Comparison of ENCODE assay signal across 1 cellular context in the genomic region with DNA sequence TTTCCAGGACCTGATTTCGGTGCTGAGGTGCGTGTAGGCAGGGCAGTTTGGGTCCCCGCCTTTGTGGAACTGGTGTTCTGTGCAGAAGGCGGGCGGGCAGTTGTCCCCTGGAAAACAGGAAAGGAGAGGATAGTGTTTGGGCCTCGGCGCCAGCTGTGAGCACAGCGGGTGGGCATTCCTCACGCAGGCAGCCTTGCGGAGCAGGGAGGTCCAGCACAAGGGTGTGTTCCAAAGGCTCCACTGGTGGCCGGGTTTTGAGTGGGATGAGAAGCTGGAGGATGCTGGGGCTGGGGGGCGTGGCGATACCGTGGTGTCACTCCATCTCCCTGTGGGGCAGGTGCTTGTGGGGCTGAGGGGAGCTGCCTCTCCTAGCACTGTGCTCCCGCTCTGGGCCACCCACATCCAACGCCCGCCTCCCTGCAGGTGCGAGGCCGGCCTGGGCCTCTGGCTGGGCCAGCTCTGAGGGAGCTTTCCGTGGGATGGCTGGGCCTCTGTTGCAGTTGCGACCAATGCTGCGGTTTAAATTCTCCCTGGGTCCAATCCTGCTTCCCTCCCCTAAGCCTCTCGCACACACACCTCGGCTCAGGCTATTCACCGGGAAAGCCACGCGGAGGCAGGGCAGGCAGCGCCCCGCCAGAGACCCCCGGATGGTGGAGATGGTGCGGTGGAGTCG.
TF ChIP-seq lines count a peak whose summit lies in the region.

No MANE protein-coding gene starts in this region.

TF ChIP-seq in HCT116, 20 proteins besides CTCF, POLR2A, EP300 and RAD21:
- TF ChIP-seq, protein P1, sequence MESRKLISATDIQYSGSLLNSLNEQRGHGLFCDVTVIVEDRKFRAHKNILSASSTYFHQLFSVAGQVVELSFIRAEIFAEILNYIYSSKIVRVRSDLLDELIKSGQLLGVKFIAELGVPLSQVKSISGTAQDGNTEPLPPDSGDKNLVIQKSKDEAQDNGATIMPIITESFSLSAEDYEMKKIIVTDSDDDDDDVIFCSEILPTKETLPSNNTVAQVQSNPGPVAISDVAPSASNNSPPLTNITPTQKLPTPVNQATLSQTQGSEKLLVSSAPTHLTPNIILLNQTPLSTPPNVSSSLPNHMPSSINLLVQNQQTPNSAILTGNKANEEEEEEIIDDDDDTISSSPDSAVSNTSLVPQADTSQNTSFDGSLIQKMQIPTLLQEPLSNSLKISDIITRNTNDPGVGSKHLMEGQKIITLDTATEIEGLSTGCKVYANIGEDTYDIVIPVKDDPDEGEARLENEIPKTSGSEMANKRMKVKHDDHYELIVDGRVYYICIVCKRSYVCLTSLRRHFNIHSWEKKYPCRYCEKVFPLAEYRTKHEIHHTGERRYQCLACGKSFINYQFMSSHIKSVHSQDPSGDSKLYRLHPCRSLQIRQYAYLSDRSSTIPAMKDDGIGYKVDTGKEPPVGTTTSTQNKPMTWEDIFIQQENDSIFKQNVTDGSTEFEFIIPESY (IDR thresholded peaks at IDR 0.05; ENCODE audit: extremely low read depth, insufficient replicate concordance, low read length): no peak
- TF ChIP-seq ELF1 (IDR thresholded peaks at IDR 0.05; ENCODE audit: borderline replicate concordance, low read depth): no peak
- TF ChIP-seq, protein P2, sequence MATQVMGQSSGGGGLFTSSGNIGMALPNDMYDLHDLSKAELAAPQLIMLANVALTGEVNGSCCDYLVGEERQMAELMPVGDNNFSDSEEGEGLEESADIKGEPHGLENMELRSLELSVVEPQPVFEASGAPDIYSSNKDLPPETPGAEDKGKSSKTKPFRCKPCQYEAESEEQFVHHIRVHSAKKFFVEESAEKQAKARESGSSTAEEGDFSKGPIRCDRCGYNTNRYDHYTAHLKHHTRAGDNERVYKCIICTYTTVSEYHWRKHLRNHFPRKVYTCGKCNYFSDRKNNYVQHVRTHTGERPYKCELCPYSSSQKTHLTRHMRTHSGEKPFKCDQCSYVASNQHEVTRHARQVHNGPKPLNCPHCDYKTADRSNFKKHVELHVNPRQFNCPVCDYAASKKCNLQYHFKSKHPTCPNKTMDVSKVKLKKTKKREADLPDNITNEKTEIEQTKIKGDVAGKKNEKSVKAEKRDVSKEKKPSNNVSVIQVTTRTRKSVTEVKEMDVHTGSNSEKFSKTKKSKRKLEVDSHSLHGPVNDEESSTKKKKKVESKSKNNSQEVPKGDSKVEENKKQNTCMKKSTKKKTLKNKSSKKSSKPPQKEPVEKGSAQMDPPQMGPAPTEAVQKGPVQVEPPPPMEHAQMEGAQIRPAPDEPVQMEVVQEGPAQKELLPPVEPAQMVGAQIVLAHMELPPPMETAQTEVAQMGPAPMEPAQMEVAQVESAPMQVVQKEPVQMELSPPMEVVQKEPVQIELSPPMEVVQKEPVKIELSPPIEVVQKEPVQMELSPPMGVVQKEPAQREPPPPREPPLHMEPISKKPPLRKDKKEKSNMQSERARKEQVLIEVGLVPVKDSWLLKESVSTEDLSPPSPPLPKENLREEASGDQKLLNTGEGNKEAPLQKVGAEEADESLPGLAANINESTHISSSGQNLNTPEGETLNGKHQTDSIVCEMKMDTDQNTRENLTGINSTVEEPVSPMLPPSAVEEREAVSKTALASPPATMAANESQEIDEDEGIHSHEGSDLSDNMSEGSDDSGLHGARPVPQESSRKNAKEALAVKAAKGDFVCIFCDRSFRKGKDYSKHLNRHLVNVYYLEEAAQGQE (IDR thresholded peaks at IDR 0.05; ENCODE audit: low read depth): no peak
- no peak for TF ChIP-seq CEBPB (IDR thresholded peaks at IDR 0.05; ENCODE audit: low read depth)
- no peak for TF ChIP-seq JUND (IDR thresholded peaks at IDR 0.05)
- TF ChIP-seq YY1 (IDR thresholded peaks at IDR 0.05; ENCODE audit: extremely low read depth, insufficient replicate concordance, low read depth, low read length): no peak
- TF ChIP-seq POLR2AphosphoS5 (IDR thresholded peaks at IDR 0.05; ENCODE audit: low read depth, low read length): no peak
- no peak for TF ChIP-seq EZH2phosphoT487 (IDR thresholded peaks at IDR 0.05; ENCODE audit: borderline replicate concordance)
- TF ChIP-seq ZNF274 (IDR thresholded peaks at IDR 0.05; ENCODE audit: low read depth, low read length): no peak
- no peak for TF ChIP-seq EZH2 (IDR thresholded peaks at IDR 0.05)
